In the genomic region with DNA sequence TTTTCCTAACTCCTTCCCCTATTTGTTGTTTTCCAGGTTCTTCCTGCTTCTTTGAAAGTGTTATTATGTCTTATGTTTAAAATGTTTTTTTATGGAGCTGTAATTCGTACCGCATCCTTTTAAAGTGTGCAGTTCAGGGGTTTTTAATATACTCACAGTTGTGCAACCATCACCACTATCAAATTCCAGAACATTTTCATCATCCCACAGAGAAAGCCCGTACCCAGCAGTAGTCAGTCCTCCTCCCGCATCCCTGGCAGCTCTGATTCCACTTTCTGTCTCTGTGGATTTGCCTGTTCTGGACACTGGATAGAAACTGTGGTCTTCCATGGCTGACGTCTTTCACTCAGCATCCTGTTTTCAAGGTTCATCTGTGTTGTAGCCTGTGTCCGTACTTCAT, we compare ENCODE assay signal across 33 cellular contexts.
DNase-seq lines count a peak whose midpoint lies in the region; ATAC-seq, FAIRE-seq and TF ChIP-seq lines count a peak whose summit lies in the region.
"Had no signal": no experiment of that assay in that cellular context is flagged by ENCODE, and none has a peak within 500 bp of the region (broad histone marks: within the 10 kb centered on the region; RNA-seq: fewer than 3 reads in every experiment).

No MANE protein-coding gene starts in this region.

- H3K9me3 ChIP-seq in astrocyte (ENCODE audit: insufficient read depth, low read depth, low read length), result no peaks in the 10 kb centered on the region
- H3K9me3 ChIP-seq: adrenal gland, mucosa of descending colon, ovary, SJSA1, upper lobe of left lung had no signal

- peaks cover 20% of the 10 kb centered on the region for H3K36me3 Mint-ChIP-seq in astrocyte (ENCODE audit: low read depth, unreplicated experiment)

- H3K4me1 ChIP-seq in astrocyte (ENCODE audit: insufficient read depth, low read length), result no peaks in the 10 kb centered on the region
- H3K4me1 ChIP-seq: A549, SJSA1 had no signal

- peaks cover 12% of the 10 kb centered on the region for H3K36me3 ChIP-seq in astrocyte (ENCODE audit: insufficient read depth, low read length)
- H3K36me3 ChIP-seq: ovary, SJSA1 had no signal

- no peak overlapping the region for H3K27ac ChIP-seq in astrocyte (ENCODE audit: low read depth, low read length)
- H3K27ac ChIP-seq: A549, adrenal gland, cardiac muscle cell, coronary artery, ovary, SJSA1, upper lobe of left lung had no signal

- no peaks in the 10 kb centered on the region for H3K79me2 ChIP-seq in astrocyte (ENCODE audit: insufficient read depth, low read length)

- no peak for FAIRE-seq in astrocyte (lab: Jason Lieb, UNC)
- FAIRE-seq: A549, frontal cortex, GM12878, GM19239, H1 had no signal

- peak; percentile 56 for DNase-seq in EH (ENCODE audit: low read depth)
- peak; percentile 26 for DNase-seq in astrocyte (ENCODE audit: low read depth)
- peak; percentile 61 for DNase-seq in fibroblast of mammary gland (ENCODE audit: low read depth)
- peak; percentile 34 for DNase-seq in stromal cell of bone marrow (ENCODE audit: low read depth)
- DNase-seq in NCI-H526 treated with DMSO at 0.1 percent for 48 hours (lab: John Stamatoyannopoulos, UW), result no peak
- no peak for DNase-seq in SIG-M5 treated with dmso at 0.1 percent for 504 hours (lab: John Stamatoyannopoulos, UW; ENCODE audit: unreplicated experiment)
- DNase-seq: activated CD4-positive, alpha-beta T cell treated with anti-CD3 and anti-CD28 coated beads, Interleukin-2, amount 10 ng/mL, durations not matched to agents 7 days and 5 days; activated naive CD4-positive, alpha-beta T cell treated with Interleukin-2 at 50 U/mL for 16 hours; activated T-cell treated with anti-CD3 and anti-CD28 coated beads, Interleukin-2, amount 50 U/mL, for 48 hours; adrenal gland; CD8-positive, alpha-beta T cell; effector memory CD4-positive, alpha-beta T cell; hippocampal formation; left cardiac atrium; mucosa of descending colon; nephron progenitor cell; ovary; substantia nigra; T-helper 9 cell; upper lobe of left lung had no signal

- no peak overlapping the region for H3K4me3 Mint-ChIP-seq in astrocyte (ENCODE audit: unreplicated experiment)
- H3K4me3 Mint-ChIP-seq: activated CD4-positive, alpha-beta T cell treated with anti-CD3 and anti-CD28 coated beads, Interleukin-2, amount 10 ng/mL, durations not matched to agents 7 days and 5 days; B cell; CD8-positive, alpha-beta T cell; IgD-negative memory B cell; nephron progenitor cell; stimulated activated memory B cell treated with anti-CD40 and anti-IgM and Interleukin-4, amounts not matched to agents 10 μg/mL and 1 μg/mL and 100 μg/mL, for 72 hours had no signal

- no peak overlapping the region for H3K9ac ChIP-seq in astrocyte (ENCODE audit: low read length)

- no peak overlapping the region for H3K4me3 ChIP-seq in astrocyte (ENCODE audit: insufficient read depth, low read depth, low read length)
- no peak overlapping the region for H3K4me3 ChIP-seq in fibroblast of mammary gland (ENCODE audit: control insufficient read depth, low read depth, low read length)
- H3K4me3 ChIP-seq: A549, adrenal gland, cardiac muscle cell, coronary artery, GM12878, mucosa of descending colon, ovary, SJSA1, upper lobe of left lung had no signal

- H3K9me3 Mint-ChIP-seq in astrocyte (ENCODE audit: unreplicated experiment), result no peaks in the 10 kb centered on the region
- H3K9me3 Mint-ChIP-seq: activated CD4-positive, alpha-beta T cell treated with anti-CD3 and anti-CD28 coated beads, Interleukin-2, amount 10 ng/mL, durations not matched to agents 7 days and 5 days; CD8-positive, alpha-beta T cell; IgD-negative memory B cell; stimulated activated memory B cell treated with anti-CD40 and anti-IgM and Interleukin-4, amounts not matched to agents 10 μg/mL and 1 μg/mL and 100 μg/mL, for 72 hours had no signal

- TF ChIP-seq CTCF in astrocyte (IDR thresholded peaks at IDR 0.05; ENCODE audit: insufficient read depth, low read depth, low read length) (no peak), fibroblast of mammary gland (conservative IDR thresholded peaks at IDR 0.05; ENCODE audit: control insufficient read depth, insufficient read depth, low read depth, low read length) (no peak)

- no peaks in the 10 kb centered on the region for H3K27me3 Mint-ChIP-seq in astrocyte (ENCODE audit: low read depth, unreplicated experiment)
- H3K27me3 Mint-ChIP-seq: activated CD4-positive, alpha-beta T cell treated with anti-CD3 and anti-CD28 coated beads, Interleukin-2, amount 10 ng/mL, durations not matched to agents 7 days and 5 days; B cell; IgD-negative memory B cell; stimulated activated memory B cell treated with anti-CD40 and anti-IgM and Interleukin-4, amounts not matched to agents 10 μg/mL and 1 μg/mL and 100 μg/mL, for 72 hours had no signal

- H3K27me3 ChIP-seq in astrocyte (ENCODE audit: insufficient read depth, low read length), result no peaks in the 10 kb centered on the region
- H3K27me3 ChIP-seq: adrenal gland, cardiac muscle cell, ovary, SJSA1, upper lobe of left lung had no signal

- H3K27ac Mint-ChIP-seq in astrocyte (ENCODE audit: unreplicated experiment), result no peak overlapping the region
- H3K27ac Mint-ChIP-seq: activated CD4-positive, alpha-beta T cell treated with anti-CD3 and anti-CD28 coated beads, Interleukin-2, amount 10 ng/mL, durations not matched to agents 7 days and 5 days; B cell; CD8-positive, alpha-beta T cell; nephron progenitor cell; stimulated activated memory B cell treated with anti-CD40 and anti-IgM and Interleukin-4, amounts not matched to agents 10 μg/mL and 1 μg/mL and 100 μg/mL, for 72 hours had no signal

- H2AFZ ChIP-seq in astrocyte (ENCODE audit: low read depth, low read length), result no peak overlapping the region

- H4K20me1 ChIP-seq in astrocyte (ENCODE audit: insufficient read depth, low read length), result peaks cover 28% of the 10 kb centered on the region

- no peak overlapping the region for H3K4me2 ChIP-seq in astrocyte (ENCODE audit: low read length)
- H3K4me2 ChIP-seq: A549 had no signal

- ATAC-seq in HG03520 (IDR thresholded peaks at IDR 0.05; ENCODE audit: unreplicated experiment), result no peak
- ATAC-seq in GM19328 (IDR thresholded peaks at IDR 0.05; ENCODE audit: unreplicated experiment), result no peak
- ATAC-seq: A549; CD8-positive, alpha-beta T cell; GM12878; mucosa of descending colon; stimulated activated memory B cell treated with anti-CD40 and anti-IgM and Interleukin-4, amounts not matched to agents 10 μg/mL and 1 μg/mL and 100 μg/mL, for 72 hours had no signal

- peaks cover 3% of the 10 kb centered on the region for H3K4me1 Mint-ChIP-seq in astrocyte (ENCODE audit: low read depth, unreplicated experiment)
- H3K4me1 Mint-ChIP-seq: B cell had no signal

Comparison
In these comparisons a context has a peak if more than half of its experiments do, and no peak if none do; other contexts are left out.
1. DNase-seq: peak in EH (single experiment), astrocyte (single experiment), fibroblast of mammary gland (single experiment) and stromal cell of bone marrow (single experiment); none in NCI-H526 treated with DMSO at 0.1 percent for 48 hours (single experiment) and SIG-M5 treated with dmso at 0.1 percent for 504 hours (single experiment).